Comparison of ENCODE assay signal across 8 cellular contexts in the genomic region with DNA sequence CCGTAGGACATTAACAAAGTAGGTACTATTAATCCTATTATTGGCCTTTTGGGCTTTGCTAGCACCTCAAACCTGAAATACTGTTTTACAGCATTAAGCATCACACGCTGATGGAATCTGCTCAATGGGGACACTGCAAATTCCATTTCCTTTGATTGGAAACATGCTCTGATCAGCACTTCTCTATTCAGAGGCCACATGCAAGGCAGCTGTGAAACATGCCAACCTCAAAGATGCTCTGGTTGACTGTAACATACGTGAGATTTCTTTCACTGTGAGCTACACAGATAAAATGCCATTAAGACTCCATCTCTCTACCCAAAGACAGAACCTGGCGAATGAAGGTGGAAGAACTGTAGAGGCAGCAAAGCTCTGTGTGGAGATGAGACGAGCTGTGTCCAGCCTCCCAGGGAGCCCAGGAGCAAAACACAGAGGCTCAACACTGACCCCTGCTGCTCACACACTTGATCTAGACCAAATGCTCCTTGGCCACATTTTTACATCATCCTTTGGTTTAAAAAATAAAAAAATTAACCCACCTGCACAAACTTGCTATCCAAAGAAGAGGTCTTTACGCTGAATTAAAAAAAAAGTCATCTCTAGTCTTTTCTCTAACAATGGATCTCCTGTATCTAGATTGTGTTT. TPM values are rescaled to one million over a fixed set of nuclear protein-coding genes. Genes with fewer than 3 reads are reported as not detected.
DNase-seq lines count a peak whose midpoint lies in the region; ATAC-seq and TF ChIP-seq lines count a peak whose summit lies in the region.

No MANE protein-coding gene starts in this region.

- TF ChIP-seq CTCF in Calu3 (IDR thresholded peaks at IDR 0.05; ENCODE audit: unreplicated experiment), result peak; percentile 54
- TF ChIP-seq CTCF in astrocyte of the spinal cord (IDR thresholded peaks at IDR 0.05; ENCODE audit: low read depth, low read length), result peak; percentile 70

- no peaks in the 10 kb centered on the region for H3K9me3 Mint-ChIP-seq in Calu3 (ENCODE audit: low read depth, unreplicated experiment)

- no peak overlapping the region for H3K27ac Mint-ChIP-seq in Calu3 (ENCODE audit: unreplicated experiment)

- intact Hi-C loops in Calu3 (cut with micrococcal nuclease; ENCODE audit: unreplicated experiment), result loop anchor here (1.0 kb wide), 1 partner anchor 930 kb away; no protein-coding TSS in a partner anchor

- no peak overlapping the region for H3K4me3 ChIP-seq in astrocyte of the spinal cord (ENCODE audit: low read depth, low read length)

- BruUV-seq in Calu3 (replicated peaks; lab: Mats Ljungman, UMichigan), result no TSS peak

- CTCF ChIA-PET in Calu3 (lab: Charles Lee), result no interaction called here

- no peaks in the 10 kb centered on the region for H3K36me3 Mint-ChIP-seq in Calu3 (ENCODE audit: insufficient read depth, unreplicated experiment)

- DNase-seq in Calu3 (peak; percentile 55), T follicular helper cell (ENCODE audit: low read depth) (peak; percentile 11), astrocyte of the spinal cord (ENCODE audit: low read depth, low spot score) (peak; percentile 33), iris pigment epithelial cell (ENCODE audit: low read depth) (peak; percentile 54)
- peak; percentile 79 for DNase-seq in stimulated activated CD8-positive, alpha-beta memory T cell treated with anti-CD3 and anti-CD28 coated beads, Interleukin-4, amount 100 ng/mL, for 48 hours

- ATAC-seq in GM19351 (IDR thresholded peaks at IDR 0.05; ENCODE audit: unreplicated experiment), result peak; percentile 97
- peak; percentile 85 for ATAC-seq in HG03354 (IDR thresholded peaks at IDR 0.05; ENCODE audit: poor library complexity, severe bottlenecking, unreplicated experiment)
- no peak for ATAC-seq in HG02981 (IDR thresholded peaks at IDR 0.05; ENCODE audit: unreplicated experiment)

- in situ Hi-C loops in astrocyte of the spinal cord (cut with HindIII; ENCODE audit: low sequenced_read_pairs), result no loop called here

- H3K4me1 Mint-ChIP-seq in Calu3 (ENCODE audit: low read depth, unreplicated experiment), result no peaks in the 10 kb centered on the region

- H3K4me3 Mint-ChIP-seq in Calu3 (ENCODE audit: low read depth, unreplicated experiment), result no peak overlapping the region

- no peaks in the 10 kb centered on the region for H3K27me3 Mint-ChIP-seq in Calu3 (ENCODE audit: unreplicated experiment)

RNA-seq across cellular contexts. Expression of gene RSU1, which starts 8.0 kb away (rescaled TPM):
- 49.0 and 56.8 TPM in 2 replicates for total RNA-seq in Calu3 (2022)

Comparison
In these comparisons a context has a peak if more than half of its experiments do, and no peak if none do; other contexts are left out.
1. DNase-seq: peak in every context shown above with its lines; median percentile 79 in stimulated activated CD8-positive, alpha-beta memory T cell treated with anti-CD3 and anti-CD28 coated beads, Interleukin-4, amount 100 ng/mL, for 48 hours; 55 in Calu3; 54 in iris pigment epithelial cell; 33 in astrocyte of the spinal cord; 11 in T follicular helper cell.